In the genomic region with DNA sequence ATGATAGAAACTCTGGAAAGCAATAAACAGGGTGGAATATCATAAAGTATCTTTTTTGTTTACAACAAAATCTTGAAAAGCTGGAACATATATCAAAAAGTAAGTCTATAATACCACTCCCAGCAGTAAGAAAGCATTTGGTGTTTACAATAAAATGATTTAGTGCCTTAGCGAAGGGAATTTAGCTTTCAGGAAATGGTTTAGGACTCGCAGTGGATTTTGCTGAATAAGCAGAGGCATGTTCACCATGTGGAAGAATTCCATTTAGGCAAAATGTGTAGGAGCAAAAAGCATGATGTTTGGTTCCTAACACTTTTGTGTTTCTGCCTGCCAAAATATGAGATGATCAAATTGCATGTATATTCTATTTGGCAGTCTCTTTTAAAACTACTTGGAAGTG, we compare ENCODE assay signal across 20 cellular contexts.
DNase-seq lines count a peak whose midpoint lies in the region; ATAC-seq, FAIRE-seq and TF ChIP-seq lines count a peak whose summit lies in the region.
"Had no signal": no experiment of that assay in that cellular context is flagged by ENCODE, and none has a peak within 500 bp of the region (broad histone marks: within the 10 kb centered on the region; RNA-seq: fewer than 3 reads in every experiment).

No MANE protein-coding gene starts in this region.

- no peaks in the 10 kb centered on the region for H3K36me3 ChIP-seq in endothelial cell of umbilical vein (ENCODE audit: control insufficient read depth in 2 of 2, extremely low read depth in 1 of 2, insufficient read depth in 2 of 2, low read length in 2 of 2)
- H3K36me3 ChIP-seq in PC-9 (ENCODE audit: low read depth): no peaks in the 10 kb centered on the region
- H3K36me3 ChIP-seq in trophoblast cell (ENCODE audit: control insufficient read depth in 1 of 2, insufficient read depth in 2 of 2, low read length in 2 of 2): no peaks in the 10 kb centered on the region
- H3K36me3 ChIP-seq: BE2C had no signal

- H3K4me2 ChIP-seq in A549 (no peak overlapping the region), endothelial cell of umbilical vein (ENCODE audit: insufficient read depth, low read length) (no peak overlapping the region), PC-9 (no peak overlapping the region), trophoblast cell (ENCODE audit: low read length) (no peak overlapping the region)

- TF ChIP-seq RAD21 in A549 (conservative IDR thresholded peaks at IDR 0.05 in 1 of 2, IDR thresholded peaks at IDR 0.05 in 1 of 2): no peak

- no peaks in the 10 kb centered on the region for H3K9me1 ChIP-seq in endothelial cell of umbilical vein (replicated peaks; ENCODE audit: control insufficient read depth, extremely low read depth, insufficient read depth, low read length)

- H3K79me1 ChIP-seq in trophoblast cell (ENCODE audit: low read length): peaks cover 7% of the 10 kb centered on the region

- POLR2A ChIA-PET in A549 (lab: Yijun Ruan, JAX) (interaction anchor here (0.5 kb wide), 1 partner anchor 8 kb away, joined by 4 read pairs; no protein-coding TSS in a partner anchor), endothelial cell of umbilical vein (lab: Charles Lee) (no interaction called here), PC-9 (lab: Charles Lee; ENCODE audit: unreplicated experiment) (no interaction called here)

- FAIRE-seq in A549 (lab: Jason Lieb, UNC) (no peak), endothelial cell of umbilical vein (lab: Jason Lieb, UNC) (peak; percentile 18)
- FAIRE-seq: D721Med, H1 had no signal

- ATAC-seq in A549: no peak

- no peaks in the 10 kb centered on the region for H3F3A ChIP-seq in PC-9 (ENCODE audit: insufficient read depth, low read depth)

- H3K14ac ChIP-seq in trophoblast cell (ENCODE audit: low read length): no peak overlapping the region

- TF ChIP-seq EP300 in A549 (IDR thresholded peaks at IDR 0.05): no peak

- H4K91ac ChIP-seq in trophoblast cell (ENCODE audit: low read depth, low read length): no peak overlapping the region

- H3K4me1 ChIP-seq in A549 (peaks cover 8% of the 10 kb centered on the region; the same call in 1 of the 3 replicates), endothelial cell of umbilical vein (ENCODE audit: control insufficient read depth, extremely low read depth, insufficient read depth, low read length) (peaks cover 10% of the 10 kb centered on the region), PC-9 (replicated peaks; ENCODE audit: insufficient read depth) (peaks cover 4% of the 10 kb centered on the region; the same call in 1 of the 2 replicates), trophoblast cell (ENCODE audit: control insufficient read depth in 1 of 2, insufficient read depth in 2 of 2, low read length in 2 of 2) (peaks cover 4% of the 10 kb centered on the region in 2 experiments)
- H3K4me1 ChIP-seq: BE2C, Caco-2 had no signal

- no peak overlapping the region for H3K4ac ChIP-seq in trophoblast cell (ENCODE audit: low read depth, low read length)

- H3K27me3 ChIP-seq in endothelial cell of umbilical vein (ENCODE audit: control insufficient read depth in 2 of 2, insufficient read depth in 2 of 2, low read length in 2 of 2): no peaks in the 10 kb centered on the region
- no peaks in the 10 kb centered on the region for H3K27me3 ChIP-seq in PC-9 (ENCODE audit: insufficient read depth, low read depth)
- H3K27me3 ChIP-seq in trophoblast cell (ENCODE audit: insufficient read depth, low read length): no peaks in the 10 kb centered on the region
- H3K27me3 ChIP-seq: BE2C had no signal

- 93% methylated on average over 2 of the region's 2 CpGs for WGBS in A549 (ENCODE audit: missing lambda C conversion rate)
- WGBS in trophoblast cell (ENCODE audit: extremely low coverage, insufficient coverage, insufficient read length): no CpG with 5 or more reads among the region's 2 CpGs

- H2AK5ac ChIP-seq in trophoblast cell (ENCODE audit: low read length): no peak overlapping the region

- no peaks in the 10 kb centered on the region for H4K20me1 ChIP-seq in endothelial cell of umbilical vein (replicated peaks; ENCODE audit: control insufficient read depth, extremely low read depth, insufficient read depth, low read length)
- no peaks in the 10 kb centered on the region for H4K20me1 ChIP-seq in PC-9 (ENCODE audit: insufficient read depth)

- DNase-seq in A549 (ENCODE audit: low read depth in 1 of 2, low spot score in 1 of 2) (no peak), NCI-H446 treated with DMSO at 0.1 percent for 48 hours (lab: John Stamatoyannopoulos, UW) (peak; percentile 50), endothelial cell of umbilical vein (ENCODE audit: low read depth, low spot score) (no peak), left kidney (ENCODE audit: low read depth, low spot score) (peak; percentile 73), PC-9 (no peak), trophoblast cell (no peak), hepatic stellate cell (ENCODE audit: low spot score) (no peak), LoVo (ENCODE audit: low spot score) (no peak)
- DNase-seq: ACHN; BE2C; C1 segment of cervical spinal cord; Caco-2; CD4-positive, CD25-positive, alpha-beta regulatory T cell; CD8-positive, alpha-beta memory T cell; DMS79 treated with DMSO at 0.1 percent for 48 hours; GF-D8; H9; KBM-7 had no signal

- TF ChIP-seq POLR2A in A549 (IDR thresholded peaks at IDR 0.05; ENCODE audit: low read length) (no peak), endothelial cell of umbilical vein (IDR thresholded peaks at IDR 0.05; ENCODE audit: low read depth, low read length) (no peak)

- TF ChIP-seq CTCF in A549 (IDR thresholded peaks at IDR 0.05) (no peak), endothelial cell of umbilical vein (IDR thresholded peaks at IDR 0.05; ENCODE audit: extremely low read depth in 1 of 2, insufficient read depth in 1 of 2, low read depth in 1 of 2, low read length in 2 of 2) (no peak), PC-9 (conservative IDR thresholded peaks at IDR 0.05) (no peak)

- CTCF ChIA-PET in A549 (lab: Yijun Ruan, JAX): interaction anchor here (0.6 kb wide), 1 partner anchor 1416 kb away, joined by 4 read pairs; no protein-coding TSS in a partner anchor
- CTCF ChIA-PET in endothelial cell of umbilical vein (lab: Charles Lee): interaction anchor here (1.8 kb wide), 1 partner anchor 48 kb away, joined by 7 read pairs; no protein-coding TSS in a partner anchor
- CTCF ChIA-PET in PC-9 (lab: Charles Lee): no interaction called here

- H2BK12ac ChIP-seq in trophoblast cell (ENCODE audit: low read length): no peak overlapping the region

- no peak overlapping the region for H4K12ac ChIP-seq in trophoblast cell (ENCODE audit: low read depth, low read length)

- H3K23ac ChIP-seq in trophoblast cell (ENCODE audit: low read length): no peak overlapping the region

- H3K79me2 ChIP-seq in endothelial cell of umbilical vein (ENCODE audit: control insufficient read depth, insufficient read depth, low read length) (no peaks in the 10 kb centered on the region), PC-9 (ENCODE audit: low read depth) (no peaks in the 10 kb centered on the region), trophoblast cell (ENCODE audit: control insufficient read depth, insufficient read depth, low read length, poor library complexity) (peaks cover 4% of the 10 kb centered on the region)

- H2BK5ac ChIP-seq in trophoblast cell (ENCODE audit: low read depth, low read length, poor library complexity): no peak overlapping the region

- dilution Hi-C loops in endothelial cell of umbilical vein (cut with MboI; ENCODE audit: extremely low pct_ligation_motif_present, low sequenced_read_pairs): no loop called here

- H2BK120ac ChIP-seq in trophoblast cell (ENCODE audit: insufficient read depth, low read length, poor library complexity): no peak overlapping the region

- no peak overlapping the region for H3K4me3 ChIP-seq in A549
- H3K4me3 ChIP-seq in endothelial cell of umbilical vein (replicated peaks in 1 of 3; ENCODE audit: insufficient read depth in 1 of 3, low read depth in 1 of 3, low read length in 3 of 3): no peak overlapping the region
- no peak overlapping the region for H3K4me3 ChIP-seq in PC-9
- no peak overlapping the region for H3K4me3 ChIP-seq in trophoblast cell (ENCODE audit: low read depth, low read length)

- H2AFZ ChIP-seq in endothelial cell of umbilical vein (ENCODE audit: low read depth, low read length): no peak overlapping the region
- H2AFZ ChIP-seq in PC-9: no peak overlapping the region
- no peak overlapping the region for H2AFZ ChIP-seq in trophoblast cell (ENCODE audit: insufficient read depth, low read length, poor library complexity)

- H3K9ac ChIP-seq in endothelial cell of umbilical vein (replicated peaks; ENCODE audit: extremely low read depth, insufficient read depth, low read length) (no peak overlapping the region), trophoblast cell (ENCODE audit: low read length) (no peak overlapping the region)

- no peak overlapping the region for H3K18ac ChIP-seq in trophoblast cell (ENCODE audit: low read length)

- H3K9me3 ChIP-seq in A549: no peaks in the 10 kb centered on the region
- no peaks in the 10 kb centered on the region for H3K9me3 ChIP-seq in endothelial cell of umbilical vein (replicated peaks; ENCODE audit: control insufficient read depth, insufficient read depth, low read length)
- H3K9me3 ChIP-seq in PC-9 (ENCODE audit: insufficient read depth, low read depth): no peaks in the 10 kb centered on the region; the same call in 1 of the 2 replicates
- H3K9me3 ChIP-seq in trophoblast cell (ENCODE audit: insufficient read depth, low read depth, low read length): peaks cover 2% of the 10 kb centered on the region
- H3K9me3 ChIP-seq: BE2C had no signal

- intact Hi-C loops in endothelial cell of umbilical vein (cut with micrococcal nuclease): loop anchor here (10.0 kb wide), 1 partner anchor 391 kb away; no protein-coding TSS in a partner anchor
- intact Hi-C loops in PC-9 (cut with micrococcal nuclease; ENCODE audit: unreplicated experiment): loop anchor here (10.0 kb wide), 1 partner anchor 391 kb away; no protein-coding TSS in a partner anchor

- H4K8ac ChIP-seq in trophoblast cell (ENCODE audit: low read depth, low read length): no peak overlapping the region

- H3K9me2 ChIP-seq in PC-9 (ENCODE audit: insufficient read depth): no peaks in the 10 kb centered on the region

- BruUV-seq in endothelial cell of umbilical vein (replicated peaks; lab: Mats Ljungman, UMichigan) (no TSS peak), PC-9 (replicated peaks; lab: Mats Ljungman, UMichigan) (no TSS peak)

- H3K27ac ChIP-seq in A549 (no peak overlapping the region), endothelial cell of umbilical vein (ENCODE audit: insufficient read depth, low read depth, low read length) (no peak overlapping the region), PC-9 (no peak overlapping the region), trophoblast cell (ENCODE audit: low read depth, low read length) (no peak overlapping the region)

TF ChIP-seq in A549, 52 proteins besides CTCF, POLR2A, EP300 and RAD21:
- TF ChIP-seq NPAS2 (CRISPR knock-in tag; IDR thresholded peaks at IDR 0.05; ENCODE audit: borderline replicate concordance): no peak
- TF ChIP-seq RCOR1 (IDR thresholded peaks at IDR 0.05; ENCODE audit: low read depth, low read length): no peak
- TF ChIP-seq MAFK (IDR thresholded peaks at IDR 0.05; ENCODE audit: partially characterized antibody): peak; percentile 72

TF ChIP-seq in endothelial cell of umbilical vein, 7 proteins besides CTCF, POLR2A, EP300 and RAD21 (continues in another document):
- TF ChIP-seq GATA2 (IDR thresholded peaks at IDR 0.05; ENCODE audit: insufficient read depth, insufficient read length, low read depth, low read length) (no peak), JUN (IDR thresholded peaks at IDR 0.05; ENCODE audit: borderline replicate concordance, insufficient read depth, insufficient read length, low read depth) (no peak)

Comparison
In these comparisons a context has a peak if more than half of its experiments do, and no peak if none do; other contexts are left out.
1. DNase-seq: peak in NCI-H446 treated with DMSO at 0.1 percent for 48 hours (single experiment) and left kidney (single experiment); none in A549 (0 of 2), endothelial cell of umbilical vein (single experiment), PC-9 (0 of 2), trophoblast cell (0 of 2), hepatic stellate cell (single experiment) and LoVo (single experiment).